In the genomic region with DNA sequence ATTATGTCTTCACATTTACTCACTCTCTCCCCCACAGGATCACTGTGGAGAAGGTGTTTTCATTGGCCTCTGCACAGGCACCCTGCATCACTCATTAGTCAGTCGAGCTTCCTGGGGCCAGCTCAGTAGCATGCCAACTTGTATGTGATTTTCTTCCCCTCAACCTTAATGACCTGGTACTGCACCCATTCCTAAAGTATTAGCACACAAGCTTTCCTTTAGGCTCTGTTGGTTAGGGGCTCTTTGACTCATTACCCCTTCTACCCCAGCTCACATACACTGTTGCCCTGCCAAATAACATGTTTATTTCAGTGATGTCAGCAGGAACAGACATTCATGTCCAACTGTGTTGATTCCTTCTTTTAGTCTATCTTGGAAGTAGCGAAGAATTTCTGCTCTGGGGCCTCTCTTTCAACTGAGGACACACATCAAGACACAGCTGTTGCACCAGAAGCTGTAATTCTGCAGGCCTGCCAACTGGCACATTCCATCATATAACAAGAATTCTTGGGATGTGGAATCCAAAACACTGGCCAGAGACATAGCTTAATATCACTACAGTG, we compare ENCODE assay signal across 10 cellular contexts.
DNase-seq lines count a peak whose midpoint lies in the region; FAIRE-seq and TF ChIP-seq lines count a peak whose summit lies in the region.
"Had no signal": no experiment of that assay in that cellular context is flagged by ENCODE, and none has a peak within 500 bp of the region (broad histone marks: within the 10 kb centered on the region; RNA-seq: fewer than 3 reads in every experiment).

No MANE protein-coding gene starts in this region.

- H3K27ac ChIP-seq in thyroid gland, result no peak overlapping the region
- H3K27ac ChIP-seq: neutrophil had no signal

- H3K4me3 ChIP-seq in bronchial epithelial cell (ENCODE audit: low read depth, low read length), result no peak overlapping the region
- H3K4me3 ChIP-seq in thyroid gland (replicated peaks in 1 of 3), result no peak overlapping the region

- 71 to 80% methylated on average over 2 of the region's 2 CpGs for WGBS in thyroid gland, 2 donors

- peak; percentile 88 for DNase-seq in HT1080 (ENCODE audit: low read depth)
- peak; percentile 97 for DNase-seq in bronchial epithelial cell (ENCODE audit: low read depth)
- DNase-seq in kidney tubule cell (ENCODE audit: low spot score), result peak; percentile 100
- DNase-seq in thyroid gland, result peak; percentile 4 to 16
- no peak for DNase-seq in SIG-M5 (lab: John Stamatoyannopoulos, UW)
- no peak for DNase-seq in NCI-H345 treated with DMSO at 0.1 percent for 48 hours (lab: John Stamatoyannopoulos, UW; ENCODE audit: unreplicated experiment)
- DNase-seq in NCI-H82 (lab: John Stamatoyannopoulos, UW), result no peak
- no peak for DNase-seq in GM19239 (ENCODE audit: insufficient read length, low spot score)
- DNase-seq: NCI-H2107 had no signal

- FAIRE-seq in bronchial epithelial cell (lab: Jason Lieb, UNC) (no peak), GM19239 (lab: Jason Lieb, UNC) (no peak)

- intact Hi-C loops in thyroid gland (cut with DNase I), result no loop called here

- H3K36me3 ChIP-seq in bronchial epithelial cell (ENCODE audit: control insufficient read depth, insufficient read depth, low read length), result no peaks in the 10 kb centered on the region
- H3K36me3 ChIP-seq in thyroid gland, result no peaks in the 10 kb centered on the region
- H3K36me3 ChIP-seq: neutrophil had no signal

- no peaks in the 10 kb centered on the region for H3K9me3 ChIP-seq in thyroid gland
- H3K9me3 ChIP-seq: neutrophil had no signal

- no peaks in the 10 kb centered on the region for H3K4me1 ChIP-seq in thyroid gland

- TF ChIP-seq CTCF in bronchial epithelial cell (IDR thresholded peaks at IDR 0.05; ENCODE audit: insufficient read depth, low read length, severe bottlenecking), result no peak
- TF ChIP-seq CTCF in thyroid gland (IDR thresholded peaks at IDR 0.05), result no peak

- H3K27me3 ChIP-seq in bronchial epithelial cell (ENCODE audit: control insufficient read depth, insufficient read depth, low read length) (no peaks in the 10 kb centered on the region), thyroid gland (no peaks in the 10 kb centered on the region)
- H3K27me3 ChIP-seq: neutrophil had no signal

- TF ChIP-seq POLR2A in thyroid gland (IDR thresholded peaks at IDR 0.05), result no peak

Comparison
In these comparisons a context has a peak if more than half of its experiments do, and no peak if none do; other contexts are left out.
1. DNase-seq: peak in HT1080 (single experiment), bronchial epithelial cell (single experiment), kidney tubule cell (single experiment) and thyroid gland (2 of 2); none in SIG-M5 (single experiment), NCI-H345 treated with DMSO at 0.1 percent for 48 hours (single experiment), NCI-H82 (single experiment) and GM19239 (single experiment).